In genomic region chr21:39313457-39314154, GRCh38 we compare ENCODE assay signal across 1 cellular context.
A peak's percentile ranks its signal among the peaks of the same experiment; 100 is the strongest.
TF ChIP-seq lines count a peak whose summit lies in the region.

Gene BRWD1, minus strand, starts transcription at chr21:39313632. Its CDS starts 141 bp downstream, at chr21:39313491.

TF ChIP-seq in K562, 482 proteins besides CTCF, POLR2A, EP300 and RAD21 (continued from another document and continues in another):
- TF ChIP-seq ZBTB49 (CRISPR knock-in tag; IDR thresholded peaks at IDR 0.05; ENCODE audit: borderline replicate concordance) (no peak), LCOR (CRISPR knock-in tag; IDR thresholded peaks at IDR 0.05) (0 out of 2 replicates have a peak, but pooled peaks have one; percentile 54), SETDB1 (IDR thresholded peaks at IDR 0.05; ENCODE audit: low read length) (peak; percentile 25), NCOA4 (IDR thresholded peaks at IDR 0.05; ENCODE audit: partially characterized antibody) (no peak), XRCC3 (IDR thresholded peaks at IDR 0.05) (no peak), THAP12 (CRISPR knock-in tag; IDR thresholded peaks at IDR 0.05) (peak; percentile 87), HMBOX1 (IDR thresholded peaks at IDR 0.05) (no peak), CHD7 (IDR thresholded peaks at IDR 0.05; ENCODE audit: low read depth, low read length) (no peak), ARID3B (CRISPR knock-in tag; IDR thresholded peaks at IDR 0.05; ENCODE audit: borderline replicate concordance) (0 out of 2 replicates have a peak, but pooled peaks have one; percentile 48), ZKSCAN1 (IDR thresholded peaks at IDR 0.05; ENCODE audit: low read depth, low read length) (no peak), RBM22 (IDR thresholded peaks at IDR 0.05; ENCODE audit: low read depth, low read length, poor library complexity, severe bottlenecking) (peak; percentile 86), RFX7 (CRISPR knock-in tag; IDR thresholded peaks at IDR 0.05) (no peak), ZNF24 (IDR thresholded peaks at IDR 0.05) (no peak), ZFP36 (IDR thresholded peaks at IDR 0.05; ENCODE audit: low read depth, low read length, partially characterized antibody) (no peak), ZNF143 (CRISPR knock-in tag; IDR thresholded peaks at IDR 0.05) (no peak), TARDBP (IDR thresholded peaks at IDR 0.05) (peak; percentile 96), UBTF (IDR thresholded peaks at IDR 0.05; ENCODE audit: borderline replicate concordance in 1 of 2, low read depth in 2 of 2, low read length in 2 of 2) (peak; percentile 73 to 89; a peak in 3 of 4 replicates), TEAD1 (CRISPR knock-in tag; IDR thresholded peaks at IDR 0.05) (peak; percentile 62 to 89; a peak in 2 of 4 replicates), RHOXF2B (CRISPR knock-in tag; conservative IDR thresholded peaks at IDR 0.05) (no peak), ZBTB34 (CRISPR knock-in tag; IDR thresholded peaks at IDR 0.05) (no peak), RCOR1 (IDR thresholded peaks at IDR 0.05; ENCODE audit: borderline replicate concordance in 1 of 2, low read depth in 2 of 2, low read length in 2 of 2) (peak in 1 of 2 experiments; percentile 29; a peak in 2 of 4 replicates), ZNF354B (CRISPR knock-in tag; IDR thresholded peaks at IDR 0.05) (no peak), CC2D1A (IDR thresholded peaks at IDR 0.05) (peak; percentile 53; the same call in 1 of the 2 replicates), MCM2 (IDR thresholded peaks at IDR 0.05; ENCODE audit: low read depth) (no peak)
